Comparison of ENCODE assay signal across 1 cellular context in the genomic region with DNA sequence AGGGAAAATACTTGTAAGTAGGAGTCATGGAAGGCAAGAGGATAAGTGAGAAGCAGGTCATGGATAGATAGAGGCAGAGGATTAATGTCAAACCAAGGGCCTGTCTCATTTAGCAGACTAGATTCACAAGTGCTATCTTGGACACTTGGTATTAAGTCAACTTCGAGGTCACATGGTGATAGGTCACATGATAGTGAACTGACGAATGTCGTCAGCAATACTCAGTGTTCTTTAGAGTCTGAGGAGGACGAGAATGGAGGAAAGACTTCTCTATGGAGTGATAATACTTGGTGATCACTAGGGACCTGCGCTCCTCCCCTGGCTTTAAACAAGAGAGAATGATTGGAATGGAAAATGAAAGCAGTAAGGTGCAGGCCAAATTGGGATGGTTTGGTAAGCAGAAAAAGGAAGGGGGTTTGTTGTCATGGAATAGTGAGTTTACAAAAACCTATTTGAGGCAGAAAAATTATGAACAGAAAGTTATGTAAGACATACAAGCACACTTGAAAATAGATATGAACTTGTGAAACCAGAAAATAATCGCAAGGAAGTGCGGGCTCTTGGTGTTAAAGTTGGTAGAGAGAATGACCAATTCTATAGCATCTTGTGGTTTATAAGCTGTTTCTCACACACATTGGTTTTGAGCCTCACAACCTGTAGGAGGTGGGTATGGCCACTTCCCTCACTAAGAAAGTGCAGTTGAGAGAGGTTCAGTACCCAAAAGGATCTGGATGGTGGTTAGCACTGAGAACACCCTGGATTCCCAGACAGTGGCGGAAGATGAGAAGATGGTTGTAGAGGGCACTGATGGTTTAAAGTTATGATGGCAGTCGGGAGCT.
A peak's percentile ranks its signal among the peaks of the same experiment; 100 is the strongest.
TF ChIP-seq lines count a peak whose summit lies in the region.

No MANE protein-coding gene starts in this region.

TF ChIP-seq in K562, 482 proteins besides CTCF, POLR2A, EP300 and RAD21 (continued from another document):
- TF ChIP-seq, protein P1, sequence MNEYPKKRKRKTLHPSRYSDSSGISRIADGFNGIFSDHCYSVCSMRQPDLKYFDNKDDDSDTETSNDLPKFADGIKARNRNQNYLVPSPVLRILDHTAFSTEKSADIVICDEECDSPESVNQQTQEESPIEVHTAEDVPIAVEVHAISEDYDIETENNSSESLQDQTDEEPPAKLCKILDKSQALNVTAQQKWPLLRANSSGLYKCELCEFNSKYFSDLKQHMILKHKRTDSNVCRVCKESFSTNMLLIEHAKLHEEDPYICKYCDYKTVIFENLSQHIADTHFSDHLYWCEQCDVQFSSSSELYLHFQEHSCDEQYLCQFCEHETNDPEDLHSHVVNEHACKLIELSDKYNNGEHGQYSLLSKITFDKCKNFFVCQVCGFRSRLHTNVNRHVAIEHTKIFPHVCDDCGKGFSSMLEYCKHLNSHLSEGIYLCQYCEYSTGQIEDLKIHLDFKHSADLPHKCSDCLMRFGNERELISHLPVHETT (CRISPR knock-in tag; conservative IDR thresholded peaks at IDR 0.05 in 1 of 2, IDR thresholded peaks at IDR 0.05 in 1 of 2): 0 out of 4 replicates have a peak, but pooled peaks of 1 of the 2 experiments have one; percentile 26
- TF ChIP-seq SMAD3 (CRISPR knock-in tag; conservative IDR thresholded peaks at IDR 0.05) (0 out of 2 replicates have a peak, but pooled peaks have one; percentile 49), TOE1 (IDR thresholded peaks at IDR 0.05; ENCODE audit: borderline replicate concordance) (peak; percentile 89; the same call in 1 of the 2 replicates), TOE1 (CRISPR knock-in tag; IDR thresholded peaks at IDR 0.05; ENCODE audit: borderline replicate concordance, low read depth) (no peak), NR2C2 (CRISPR knock-in tag; IDR thresholded peaks at IDR 0.05) (no peak), NR2C2 (tag; IDR thresholded peaks at IDR 0.05) (peak; percentile 53; the same call in 1 of the 2 replicates), SMAD4 (CRISPR knock-in tag; conservative IDR thresholded peaks at IDR 0.05) (0 out of 2 replicates have a peak, but pooled peaks have one; percentile 20), ATF7 (IDR thresholded peaks at IDR 0.05) (peak; percentile 39; the same call in 1 of the 2 replicates), FOXA3 (CRISPR knock-in tag; conservative IDR thresholded peaks at IDR 0.05 in 1 of 2, IDR thresholded peaks at IDR 0.05 in 1 of 2) (0 out of 4 replicates have a peak, but pooled peaks of 1 of the 2 experiments have one; percentile 13), ATF1 (CRISPR knock-in tag; IDR thresholded peaks at IDR 0.05) (no peak), ATF1 (tag; IDR thresholded peaks at IDR 0.05) (peak; percentile 37; the same call in 1 of the 2 replicates), RAD51 (IDR thresholded peaks at IDR 0.05; ENCODE audit: borderline replicate concordance, low read depth) (peak; percentile 93), JUND (IDR thresholded peaks at IDR 0.05; ENCODE audit: borderline replicate concordance, low read depth, low read length) (no peak), JUND (tag; IDR thresholded peaks at IDR 0.05; ENCODE audit: borderline replicate concordance, low read depth, low read length) (peak; percentile 46; the same call in 1 of the 3 replicates), POLR2AphosphoS5 (IDR thresholded peaks at IDR 0.05; ENCODE audit: control insufficient read depth, insufficient read depth, low read depth, low read length) (no peak), DDX20 (tag; IDR thresholded peaks at IDR 0.05; ENCODE audit: low read depth) (0 out of 2 replicates have a peak, but pooled peaks have one; percentile 37), CBFA2T2 (conservative IDR thresholded peaks at IDR 0.05) (peak; percentile 59), L3MBTL2 (IDR thresholded peaks at IDR 0.05) (peak; percentile 86)
- TF ChIP-seq, protein P2, sequence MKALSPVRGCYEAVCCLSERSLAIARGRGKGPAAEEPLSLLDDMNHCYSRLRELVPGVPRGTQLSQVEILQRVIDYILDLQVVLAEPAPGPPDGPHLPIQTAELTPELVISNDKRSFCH (CRISPR knock-in tag; IDR thresholded peaks at IDR 0.05): no peak
- TF ChIP-seq, protein P2 (tag; IDR thresholded peaks at IDR 0.05): peak; percentile 59; the same call in 1 of the 2 replicates
- TF ChIP-seq, protein P3, sequence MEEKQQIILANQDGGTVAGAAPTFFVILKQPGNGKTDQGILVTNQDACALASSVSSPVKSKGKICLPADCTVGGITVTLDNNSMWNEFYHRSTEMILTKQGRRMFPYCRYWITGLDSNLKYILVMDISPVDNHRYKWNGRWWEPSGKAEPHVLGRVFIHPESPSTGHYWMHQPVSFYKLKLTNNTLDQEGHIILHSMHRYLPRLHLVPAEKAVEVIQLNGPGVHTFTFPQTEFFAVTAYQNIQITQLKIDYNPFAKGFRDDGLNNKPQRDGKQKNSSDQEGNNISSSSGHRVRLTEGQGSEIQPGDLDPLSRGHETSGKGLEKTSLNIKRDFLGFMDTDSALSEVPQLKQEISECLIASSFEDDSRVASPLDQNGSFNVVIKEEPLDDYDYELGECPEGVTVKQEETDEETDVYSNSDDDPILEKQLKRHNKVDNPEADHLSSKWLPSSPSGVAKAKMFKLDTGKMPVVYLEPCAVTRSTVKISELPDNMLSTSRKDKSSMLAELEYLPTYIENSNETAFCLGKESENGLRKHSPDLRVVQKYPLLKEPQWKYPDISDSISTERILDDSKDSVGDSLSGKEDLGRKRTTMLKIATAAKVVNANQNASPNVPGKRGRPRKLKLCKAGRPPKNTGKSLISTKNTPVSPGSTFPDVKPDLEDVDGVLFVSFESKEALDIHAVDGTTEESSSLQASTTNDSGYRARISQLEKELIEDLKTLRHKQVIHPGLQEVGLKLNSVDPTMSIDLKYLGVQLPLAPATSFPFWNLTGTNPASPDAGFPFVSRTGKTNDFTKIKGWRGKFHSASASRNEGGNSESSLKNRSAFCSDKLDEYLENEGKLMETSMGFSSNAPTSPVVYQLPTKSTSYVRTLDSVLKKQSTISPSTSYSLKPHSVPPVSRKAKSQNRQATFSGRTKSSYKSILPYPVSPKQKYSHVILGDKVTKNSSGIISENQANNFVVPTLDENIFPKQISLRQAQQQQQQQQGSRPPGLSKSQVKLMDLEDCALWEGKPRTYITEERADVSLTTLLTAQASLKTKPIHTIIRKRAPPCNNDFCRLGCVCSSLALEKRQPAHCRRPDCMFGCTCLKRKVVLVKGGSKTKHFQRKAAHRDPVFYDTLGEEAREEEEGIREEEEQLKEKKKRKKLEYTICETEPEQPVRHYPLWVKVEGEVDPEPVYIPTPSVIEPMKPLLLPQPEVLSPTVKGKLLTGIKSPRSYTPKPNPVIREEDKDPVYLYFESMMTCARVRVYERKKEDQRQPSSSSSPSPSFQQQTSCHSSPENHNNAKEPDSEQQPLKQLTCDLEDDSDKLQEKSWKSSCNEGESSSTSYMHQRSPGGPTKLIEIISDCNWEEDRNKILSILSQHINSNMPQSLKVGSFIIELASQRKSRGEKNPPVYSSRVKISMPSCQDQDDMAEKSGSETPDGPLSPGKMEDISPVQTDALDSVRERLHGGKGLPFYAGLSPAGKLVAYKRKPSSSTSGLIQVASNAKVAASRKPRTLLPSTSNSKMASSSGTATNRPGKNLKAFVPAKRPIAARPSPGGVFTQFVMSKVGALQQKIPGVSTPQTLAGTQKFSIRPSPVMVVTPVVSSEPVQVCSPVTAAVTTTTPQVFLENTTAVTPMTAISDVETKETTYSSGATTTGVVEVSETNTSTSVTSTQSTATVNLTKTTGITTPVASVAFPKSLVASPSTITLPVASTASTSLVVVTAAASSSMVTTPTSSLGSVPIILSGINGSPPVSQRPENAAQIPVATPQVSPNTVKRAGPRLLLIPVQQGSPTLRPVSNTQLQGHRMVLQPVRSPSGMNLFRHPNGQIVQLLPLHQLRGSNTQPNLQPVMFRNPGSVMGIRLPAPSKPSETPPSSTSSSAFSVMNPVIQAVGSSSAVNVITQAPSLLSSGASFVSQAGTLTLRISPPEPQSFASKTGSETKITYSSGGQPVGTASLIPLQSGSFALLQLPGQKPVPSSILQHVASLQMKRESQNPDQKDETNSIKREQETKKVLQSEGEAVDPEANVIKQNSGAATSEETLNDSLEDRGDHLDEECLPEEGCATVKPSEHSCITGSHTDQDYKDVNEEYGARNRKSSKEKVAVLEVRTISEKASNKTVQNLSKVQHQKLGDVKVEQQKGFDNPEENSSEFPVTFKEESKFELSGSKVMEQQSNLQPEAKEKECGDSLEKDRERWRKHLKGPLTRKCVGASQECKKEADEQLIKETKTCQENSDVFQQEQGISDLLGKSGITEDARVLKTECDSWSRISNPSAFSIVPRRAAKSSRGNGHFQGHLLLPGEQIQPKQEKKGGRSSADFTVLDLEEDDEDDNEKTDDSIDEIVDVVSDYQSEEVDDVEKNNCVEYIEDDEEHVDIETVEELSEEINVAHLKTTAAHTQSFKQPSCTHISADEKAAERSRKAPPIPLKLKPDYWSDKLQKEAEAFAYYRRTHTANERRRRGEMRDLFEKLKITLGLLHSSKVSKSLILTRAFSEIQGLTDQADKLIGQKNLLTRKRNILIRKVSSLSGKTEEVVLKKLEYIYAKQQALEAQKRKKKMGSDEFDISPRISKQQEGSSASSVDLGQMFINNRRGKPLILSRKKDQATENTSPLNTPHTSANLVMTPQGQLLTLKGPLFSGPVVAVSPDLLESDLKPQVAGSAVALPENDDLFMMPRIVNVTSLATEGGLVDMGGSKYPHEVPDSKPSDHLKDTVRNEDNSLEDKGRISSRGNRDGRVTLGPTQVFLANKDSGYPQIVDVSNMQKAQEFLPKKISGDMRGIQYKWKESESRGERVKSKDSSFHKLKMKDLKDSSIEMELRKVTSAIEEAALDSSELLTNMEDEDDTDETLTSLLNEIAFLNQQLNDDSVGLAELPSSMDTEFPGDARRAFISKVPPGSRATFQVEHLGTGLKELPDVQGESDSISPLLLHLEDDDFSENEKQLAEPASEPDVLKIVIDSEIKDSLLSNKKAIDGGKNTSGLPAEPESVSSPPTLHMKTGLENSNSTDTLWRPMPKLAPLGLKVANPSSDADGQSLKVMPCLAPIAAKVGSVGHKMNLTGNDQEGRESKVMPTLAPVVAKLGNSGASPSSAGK (IDR thresholded peaks at IDR 0.05): peak; percentile 76
- TF ChIP-seq, protein P4, sequence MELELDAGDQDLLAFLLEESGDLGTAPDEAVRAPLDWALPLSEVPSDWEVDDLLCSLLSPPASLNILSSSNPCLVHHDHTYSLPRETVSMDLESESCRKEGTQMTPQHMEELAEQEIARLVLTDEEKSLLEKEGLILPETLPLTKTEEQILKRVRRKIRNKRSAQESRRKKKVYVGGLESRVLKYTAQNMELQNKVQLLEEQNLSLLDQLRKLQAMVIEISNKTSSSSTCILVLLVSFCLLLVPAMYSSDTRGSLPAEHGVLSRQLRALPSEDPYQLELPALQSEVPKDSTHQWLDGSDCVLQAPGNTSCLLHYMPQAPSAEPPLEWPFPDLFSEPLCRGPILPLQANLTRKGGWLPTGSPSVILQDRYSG (tag; conservative IDR thresholded peaks at IDR 0.05; ENCODE audit: low read depth): 0 out of 2 replicates have a peak, but pooled peaks have one; percentile 23
- TF ChIP-seq, protein P5, sequence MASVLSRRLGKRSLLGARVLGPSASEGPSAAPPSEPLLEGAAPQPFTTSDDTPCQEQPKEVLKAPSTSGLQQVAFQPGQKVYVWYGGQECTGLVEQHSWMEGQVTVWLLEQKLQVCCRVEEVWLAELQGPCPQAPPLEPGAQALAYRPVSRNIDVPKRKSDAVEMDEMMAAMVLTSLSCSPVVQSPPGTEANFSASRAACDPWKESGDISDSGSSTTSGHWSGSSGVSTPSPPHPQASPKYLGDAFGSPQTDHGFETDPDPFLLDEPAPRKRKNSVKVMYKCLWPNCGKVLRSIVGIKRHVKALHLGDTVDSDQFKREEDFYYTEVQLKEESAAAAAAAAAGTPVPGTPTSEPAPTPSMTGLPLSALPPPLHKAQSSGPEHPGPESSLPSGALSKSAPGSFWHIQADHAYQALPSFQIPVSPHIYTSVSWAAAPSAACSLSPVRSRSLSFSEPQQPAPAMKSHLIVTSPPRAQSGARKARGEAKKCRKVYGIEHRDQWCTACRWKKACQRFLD (CRISPR knock-in tag; IDR thresholded peaks at IDR 0.05): peak; percentile 79
- TF ChIP-seq, protein P6, sequence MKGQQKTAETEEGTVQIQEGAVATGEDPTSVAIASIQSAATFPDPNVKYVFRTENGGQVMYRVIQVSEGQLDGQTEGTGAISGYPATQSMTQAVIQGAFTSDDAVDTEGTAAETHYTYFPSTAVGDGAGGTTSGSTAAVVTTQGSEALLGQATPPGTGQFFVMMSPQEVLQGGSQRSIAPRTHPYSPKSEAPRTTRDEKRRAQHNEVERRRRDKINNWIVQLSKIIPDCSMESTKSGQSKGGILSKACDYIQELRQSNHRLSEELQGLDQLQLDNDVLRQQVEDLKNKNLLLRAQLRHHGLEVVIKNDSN (CRISPR knock-in tag; IDR thresholded peaks at IDR 0.05): peak; percentile 86
TF ChIP-seq in K562: peak in this region for 26.
